Comparison of ENCODE assay signal across 1 cellular context in genomic region chr14:63641473-63642228, GRCh38.
TF ChIP-seq lines count a peak whose summit lies in the region.

TSS of gene WDR89 (minus strand) at chr14:63641871. CDS start at chr14:63599942, 41,929 bp downstream.

TF ChIP-seq in HepG2, 621 proteins besides CTCF, POLR2A, EP300 and RAD21 (continued from another document and continues in another):
- TF ChIP-seq ZUFSP (CRISPR knock-in tag; IDR thresholded peaks at IDR 0.05; ENCODE audit: borderline replicate concordance) (no peak), ZNF788 (CRISPR knock-in tag; IDR thresholded peaks at IDR 0.05; ENCODE audit: borderline replicate concordance) (peak; percentile 90), ATF3 (CRISPR knock-in tag; IDR thresholded peaks at IDR 0.05) (0 out of 2 replicates have a peak, but pooled peaks have one; percentile 40), KLF15 (CRISPR knock-in tag; IDR thresholded peaks at IDR 0.05; ENCODE audit: borderline replicate concordance) (peak; percentile 81; the same call in 1 of the 2 replicates), GABPB1 (CRISPR knock-in tag; IDR thresholded peaks at IDR 0.05) (peak; percentile 92), ZNF567 (CRISPR knock-in tag; IDR thresholded peaks at IDR 0.05; ENCODE audit: borderline replicate concordance) (no peak), ZNF143 (CRISPR knock-in tag; IDR thresholded peaks at IDR 0.05) (no peak), POGZ (CRISPR knock-in tag; IDR thresholded peaks at IDR 0.05) (peak; percentile 80), SKI (IDR thresholded peaks at IDR 0.05; ENCODE audit: partially characterized antibody) (peak; percentile 76), SMARCC2 (IDR thresholded peaks at IDR 0.05) (no peak), MTF1 (CRISPR knock-in tag; IDR thresholded peaks at IDR 0.05) (peak; percentile 55; the same call in 1 of the 2 replicates), FUBP1 (CRISPR knock-in tag; IDR thresholded peaks at IDR 0.05; ENCODE audit: borderline replicate concordance) (no peak), LBX2 (CRISPR knock-in tag; IDR thresholded peaks at IDR 0.05; ENCODE audit: borderline replicate concordance) (no peak), AGO1 (IDR thresholded peaks at IDR 0.05; ENCODE audit: low read depth, low read length, poor library complexity, severe bottlenecking) (peak; percentile 87), ZFP62 (CRISPR knock-in tag; IDR thresholded peaks at IDR 0.05) (no peak), ZNF44 (CRISPR knock-in tag; IDR thresholded peaks at IDR 0.05) (peak; percentile 95; the same call in 1 of the 2 replicates), HNF4A (CRISPR knock-in tag; IDR thresholded peaks at IDR 0.05) (peak; percentile 44; the same call in 1 of the 2 replicates), ZNF891 (CRISPR knock-in tag; IDR thresholded peaks at IDR 0.05) (peak; percentile 98), DNMT3B (CRISPR knock-in tag; conservative IDR thresholded peaks at IDR 0.05) (peak; percentile 44), SIX1 (CRISPR knock-in tag; IDR thresholded peaks at IDR 0.05; ENCODE audit: borderline replicate concordance) (no peak), TFDP1 (CRISPR knock-in tag; IDR thresholded peaks at IDR 0.05; ENCODE audit: borderline replicate concordance) (peak; percentile 88), NCOA2 (CRISPR knock-in tag; IDR thresholded peaks at IDR 0.05) (peak; percentile 64), CBX2 (IDR thresholded peaks at IDR 0.05; ENCODE audit: low read depth, low read length) (no peak), CBX2 (CRISPR knock-in tag; IDR thresholded peaks at IDR 0.05; ENCODE audit: low read depth) (no peak), JUND (CRISPR knock-in tag; IDR thresholded peaks at IDR 0.05) (0 out of 2 replicates have a peak, but pooled peaks have one; percentile 45), SMAD3 (CRISPR knock-in tag; IDR thresholded peaks at IDR 0.05) (no peak; the same call in none of the 2 replicates), MLLT10 (CRISPR knock-in tag; IDR thresholded peaks at IDR 0.05) (no peak), ZNF704 (CRISPR knock-in tag; IDR thresholded peaks at IDR 0.05; ENCODE audit: borderline replicate concordance) (peak; percentile 90), ZNF577 (CRISPR knock-in tag; IDR thresholded peaks at IDR 0.05; ENCODE audit: borderline replicate concordance, low read depth) (no peak), KLF9 (CRISPR knock-in tag; IDR thresholded peaks at IDR 0.05; ENCODE audit: low read depth) (no peak), ZNF30 (CRISPR knock-in tag; IDR thresholded peaks at IDR 0.05) (peak; percentile 92; the same call in 1 of the 2 replicates), TAF15 (IDR thresholded peaks at IDR 0.05; ENCODE audit: low read depth, low read length, poor library complexity, severe bottlenecking) (peak; percentile 91), THAP11 (CRISPR knock-in tag; IDR thresholded peaks at IDR 0.05) (no peak), ZNF367 (CRISPR knock-in tag; IDR thresholded peaks at IDR 0.05; ENCODE audit: borderline replicate concordance) (peak; percentile 92; the same call in 1 of the 2 replicates), ZSCAN29 (CRISPR knock-in tag; conservative IDR thresholded peaks at IDR 0.05) (no peak), HNF1B (CRISPR knock-in tag; IDR thresholded peaks at IDR 0.05) (no peak; the same call in 1 of the 2 replicates), ZNF503 (CRISPR knock-in tag; IDR thresholded peaks at IDR 0.05) (peak; percentile 82), AGO2 (optimal IDR thresholded peaks at IDR 0.05; ENCODE audit: low read depth, low read length) (peak; percentile 75), FOXK1 (CRISPR knock-in tag; IDR thresholded peaks at IDR 0.05; ENCODE audit: borderline replicate concordance, low read depth) (peak; percentile 53; the same call in 1 of the 2 replicates), THAP7 (CRISPR knock-in tag; IDR thresholded peaks at IDR 0.05) (no peak), KDM1A (CRISPR knock-in tag; IDR thresholded peaks at IDR 0.05) (0 out of 2 replicates have a peak, but pooled peaks have one; percentile 45), SAFB2 (CRISPR knock-in tag; IDR thresholded peaks at IDR 0.05; ENCODE audit: borderline replicate concordance, low read depth) (peak; percentile 76; the same call in 1 of the 2 replicates), ZNF441 (CRISPR knock-in tag; IDR thresholded peaks at IDR 0.05; ENCODE audit: borderline replicate concordance) (peak; percentile 95), ZNF562 (CRISPR knock-in tag; IDR thresholded peaks at IDR 0.05; ENCODE audit: borderline replicate concordance) (no peak), ELF1 (CRISPR knock-in tag; IDR thresholded peaks at IDR 0.05) (no peak; the same call in none of the 2 replicates), ZNF558 (CRISPR knock-in tag; IDR thresholded peaks at IDR 0.05; ENCODE audit: borderline replicate concordance) (peak; percentile 76; the same call in 1 of the 2 replicates), GFI1 (CRISPR knock-in tag; IDR thresholded peaks at IDR 0.05; ENCODE audit: borderline replicate concordance) (0 out of 2 replicates have a peak, but pooled peaks have one; percentile 29), POLR2AphosphoS5 (IDR thresholded peaks at IDR 0.05; ENCODE audit: low read depth, low read length) (peak; percentile 82), MTF2 (CRISPR knock-in tag; IDR thresholded peaks at IDR 0.05; ENCODE audit: borderline replicate concordance) (no peak; the same call in 1 of the 2 replicates), ZNF674 (CRISPR knock-in tag; IDR thresholded peaks at IDR 0.05; ENCODE audit: low read depth) (0 out of 2 replicates have a peak, but pooled peaks have one; percentile 46), AFF4 (CRISPR knock-in tag; IDR thresholded peaks at IDR 0.05) (no peak), ZNF180 (CRISPR knock-in tag; IDR thresholded peaks at IDR 0.05; ENCODE audit: borderline replicate concordance, low read depth) (no peak)
